Comparison of ENCODE assay signal across 10 cellular contexts in the genomic region with DNA sequence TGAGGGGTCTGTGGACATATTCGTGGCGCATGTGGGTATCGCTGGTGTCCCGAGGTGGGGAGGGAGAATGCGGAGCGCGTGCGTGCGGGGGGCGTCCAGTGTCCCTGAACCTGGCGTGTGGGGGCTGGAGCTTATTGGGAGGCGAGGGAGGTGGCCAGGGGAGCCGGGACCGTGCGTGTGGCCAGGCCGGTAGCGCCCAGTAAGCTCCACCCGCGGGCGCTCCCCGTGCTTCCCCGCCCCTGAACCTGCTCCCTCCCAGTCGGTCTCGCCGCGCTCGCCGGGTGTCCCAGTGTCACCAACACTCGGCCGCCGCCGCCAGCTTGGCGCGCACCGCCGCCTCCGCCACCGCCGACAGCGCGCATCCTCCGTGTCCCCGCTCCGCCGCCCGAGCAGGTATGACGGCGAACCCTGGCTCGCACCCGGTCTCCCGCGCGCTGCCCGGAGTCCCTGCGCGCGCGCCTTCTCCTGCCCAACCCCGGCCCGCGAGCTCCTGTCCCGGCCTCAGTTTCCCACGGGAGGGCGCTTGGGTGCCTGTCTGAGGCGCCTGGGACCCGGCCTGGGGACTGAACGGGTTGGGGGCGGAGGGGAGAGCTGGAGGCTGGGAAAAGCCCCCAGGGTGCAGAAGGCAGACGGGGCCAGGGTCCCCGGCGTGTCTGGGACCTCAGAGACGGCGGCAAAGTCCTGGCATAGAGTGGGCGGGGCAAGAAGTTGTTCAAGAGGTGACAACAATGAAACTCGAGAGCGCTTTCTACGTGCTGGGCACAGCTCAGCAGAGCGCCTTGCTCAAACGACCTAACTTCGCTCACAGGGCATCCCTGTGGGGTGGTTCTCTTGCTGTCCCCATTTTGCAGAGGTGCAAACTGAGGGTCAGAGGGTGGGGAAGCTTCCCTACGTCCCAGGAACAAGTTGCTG. TPM values are rescaled to one million over a fixed set of nuclear protein-coding genes. Genes with fewer than 3 reads are reported as not detected.
DNase-seq lines count a peak whose midpoint lies in the region; ATAC-seq, FAIRE-seq and TF ChIP-seq lines count a peak whose summit lies in the region.
"Had no signal": no experiment of that assay in that cellular context is flagged by ENCODE, and none has a peak within 500 bp of the region (broad histone marks: within the 10 kb centered on the region; RNA-seq: fewer than 3 reads in every experiment).

A gene with protein sequence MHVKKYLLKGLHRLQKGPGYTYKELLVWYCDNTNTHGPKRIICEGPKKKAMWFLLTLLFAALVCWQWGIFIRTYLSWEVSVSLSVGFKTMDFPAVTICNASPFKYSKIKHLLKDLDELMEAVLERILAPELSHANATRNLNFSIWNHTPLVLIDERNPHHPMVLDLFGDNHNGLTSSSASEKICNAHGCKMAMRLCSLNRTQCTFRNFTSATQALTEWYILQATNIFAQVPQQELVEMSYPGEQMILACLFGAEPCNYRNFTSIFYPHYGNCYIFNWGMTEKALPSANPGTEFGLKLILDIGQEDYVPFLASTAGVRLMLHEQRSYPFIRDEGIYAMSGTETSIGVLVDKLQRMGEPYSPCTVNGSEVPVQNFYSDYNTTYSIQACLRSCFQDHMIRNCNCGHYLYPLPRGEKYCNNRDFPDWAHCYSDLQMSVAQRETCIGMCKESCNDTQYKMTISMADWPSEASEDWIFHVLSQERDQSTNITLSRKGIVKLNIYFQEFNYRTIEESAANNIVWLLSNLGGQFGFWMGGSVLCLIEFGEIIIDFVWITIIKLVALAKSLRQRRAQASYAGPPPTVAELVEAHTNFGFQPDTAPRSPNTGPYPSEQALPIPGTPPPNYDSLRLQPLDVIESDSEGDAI (plus strand): TSS at position 258 of the 912 bp plus-strand sequence. CDS start 46,298 bp downstream, outside the sequence.

- H3K27me3 Mint-ChIP-seq in WTC11 (ENCODE audit: low read depth): peaks cover 46% of the 10 kb centered on the region

- H3K27ac ChIP-seq in keratinocyte (ENCODE audit: control insufficient read depth, insufficient read depth, low read length) (no peak within 1 kb of the TSS), transverse colon (peak within 1 kb of the TSS; percentile 65 to 84 (median 70))

- no peaks in the 10 kb centered on the region for H3K9me1 ChIP-seq in keratinocyte (ENCODE audit: control insufficient read depth, extremely low read depth, insufficient read depth, low read length)

- peaks cover 8% of the 10 kb centered on the region for H3K9me3 Mint-ChIP-seq in WTC11

- no peak for TF ChIP-seq EP300 in transverse colon (IDR thresholded peaks at IDR 0.05; ENCODE audit: low read depth)

- TF ChIP-seq POLR2A in transverse colon (IDR thresholded peaks at IDR 0.05): peak; percentile 68

- no peak within 1 kb of the TSS for H3K9ac ChIP-seq in keratinocyte (ENCODE audit: control insufficient read depth, extremely low read depth, insufficient read depth, low read length)

- peak within 1 kb of the TSS; percentile 24 to 33 (median 27) for H3K4me3 ChIP-seq in keratinocyte (ENCODE audit: control insufficient read depth in 2 of 3, extremely low read depth in 1 of 3, insufficient read depth in 2 of 3, low read depth in 1 of 3, low read length in 3 of 3)
- H3K4me3 ChIP-seq in transverse colon: peak within 1 kb of the TSS; percentile 48 to 69 (median 54)

- peaks cover 12% of the 10 kb centered on the region for H3K4me1 Mint-ChIP-seq in WTC11

- in situ Hi-C loops in transverse colon (cut with MboI; ENCODE audit: low pct_ligation_motif_present in 1 of 4, low pct_unique_long_range_greater_than_20kb in 1 of 4, low sequenced_read_pairs in 3 of 4): no loop called here

- H3K9me3 ChIP-seq in keratinocyte (ENCODE audit: control insufficient read depth, low read depth, low read length) (no peaks in the 10 kb centered on the region), transverse colon (no peaks in the 10 kb centered on the region)

- DNase-seq in activated T-cell treated with anti-CD3 and anti-CD28 coated beads for 48 hours (ENCODE audit: low read depth) (peak; percentile 2), WTC11 (ENCODE audit: low spot score) (peak; percentile 58), keratinocyte (ENCODE audit: low read depth, low spot score) (no peak), transverse colon (peak; percentile 86), DMS79 treated with DMSO at 0.1 percent for 48 hours (lab: John Stamatoyannopoulos, UW) (no peak), GOT3 (lab: John Stamatoyannopoulos, UW) (no peak), RKO (ENCODE audit: low spot score) (no peak)
- DNase-seq in activated T-cell treated with anti-CD3 and anti-CD28 coated beads, Interleukin-2, amount 50 U/mL, for 1 hour: no peak
- DNase-seq: DND-41 had no signal

- no peaks in the 10 kb centered on the region for H3K79me2 ChIP-seq in keratinocyte (ENCODE audit: control insufficient read depth, insufficient read depth, low read length)

- dilution Hi-C loops in keratinocyte (cut with MboI; ENCODE audit: extremely low pct_ligation_motif_present, low sequenced_read_pairs): no loop called here

- FAIRE-seq in keratinocyte (lab: Jason Lieb, UNC): no peak
- FAIRE-seq: frontal cortex had no signal

- intact Hi-C loops in transverse colon (cut with DNase I; ENCODE audit: low total_unique reads): no loop called here

- H3K36me3 Mint-ChIP-seq in WTC11: no peaks in the 10 kb centered on the region

- H3K36me3 ChIP-seq in keratinocyte (ENCODE audit: control insufficient read depth in 2 of 2, extremely low read depth in 1 of 2, insufficient read depth in 2 of 2, low read length in 2 of 2) (no peaks in the 10 kb centered on the region), transverse colon (no peaks in the 10 kb centered on the region)

- H3K4me3 Mint-ChIP-seq in WTC11: peak within 1 kb of the TSS; percentile 90

- POLR2A ChIA-PET in WTC11 (lab: Charles Lee): interaction anchor here (0.6 kb wide), 1 partner anchor 144 kb away, joined by 4 read pairs; no protein-coding TSS in a partner anchor

- 3% methylated on average over 43 of the region's 81 CpGs; no CpG with 5 or more reads in 1 of the 2 donors for WGBS in transverse colon (ENCODE audit: low coverage in 1 of 2), 2 donors

- H2AFZ ChIP-seq in keratinocyte (ENCODE audit: control insufficient read depth, low read length): no peak within 1 kb of the TSS

- H3K27ac Mint-ChIP-seq in WTC11: no peak within 1 kb of the TSS; the same call in 1 of the 2 replicates

- peak; percentile 62 for ATAC-seq in WTC11

- H3K27me3 ChIP-seq in keratinocyte (ENCODE audit: control insufficient read depth, extremely low read depth, insufficient read depth, low read length) (peaks cover 33% of the 10 kb centered on the region), transverse colon (peaks cover 23% of the 10 kb centered on the region)

- CTCF ChIA-PET in WTC11 (lab: Charles Lee): interaction anchor here (1.0 to 2.3 kb wide), 10 partner anchors 17 to 403 kb away, joined by 3 to 21 read pairs (median 4); no protein-coding TSS in a partner anchor

- H4K20me1 ChIP-seq in keratinocyte (ENCODE audit: control insufficient read depth, extremely low read depth, insufficient read depth, low read length): no peaks in the 10 kb centered on the region

- TF ChIP-seq CTCF in WTC11 (IDR thresholded peaks at IDR 0.05) (no peak), keratinocyte (optimal IDR thresholded peaks at IDR 0.05 in 1 of 3, IDR thresholded peaks at IDR 0.05 in 1 of 3, conservative IDR thresholded peaks at IDR 0.05 in 1 of 3; ENCODE audit: extremely low read depth in 1 of 3, insufficient read depth in 2 of 3, low read length in 3 of 3) (no peak), transverse colon (IDR thresholded peaks at IDR 0.05) (no peak)

- no peaks in the 10 kb centered on the region for H3K4me1 ChIP-seq in keratinocyte (ENCODE audit: control insufficient read depth, extremely low read depth, insufficient read depth, low read length)
- peaks cover 0 to 10% (median 6%) of the 10 kb centered on the region in 4 donors for H3K4me1 ChIP-seq in transverse colon

- H3K4me2 ChIP-seq in keratinocyte (ENCODE audit: control insufficient read depth, extremely low read depth, insufficient read depth, low read depth, low read length): peak within 1 kb of the TSS; percentile 41

TF ChIP-seq in WTC11, 78 proteins besides CTCF, POLR2A, EP300 and RAD21 (continues in another document):
- TF ChIP-seq, protein P1, sequence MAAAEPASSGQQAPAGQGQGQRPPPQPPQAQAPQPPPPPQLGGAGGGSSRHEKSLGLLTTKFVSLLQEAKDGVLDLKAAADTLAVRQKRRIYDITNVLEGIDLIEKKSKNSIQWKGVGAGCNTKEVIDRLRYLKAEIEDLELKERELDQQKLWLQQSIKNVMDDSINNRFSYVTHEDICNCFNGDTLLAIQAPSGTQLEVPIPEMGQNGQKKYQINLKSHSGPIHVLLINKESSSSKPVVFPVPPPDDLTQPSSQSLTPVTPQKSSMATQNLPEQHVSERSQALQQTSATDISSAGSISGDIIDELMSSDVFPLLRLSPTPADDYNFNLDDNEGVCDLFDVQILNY (CRISPR knock-in tag; IDR thresholded peaks at IDR 0.05): peak; percentile 65; the same call in 1 of the 2 replicates
- 0 out of 2 replicates have a peak, but pooled peaks have one; percentile 40 for TF ChIP-seq ZBTB43 (CRISPR knock-in tag; IDR thresholded peaks at IDR 0.05)

RNA-seq across cellular contexts. Expression of the gene that starts here (rescaled TPM):
- 3.4 to 4.8 TPM (median 3.6 TPM) in 3 replicates for total RNA-seq in WTC11 (2021)
- polyA plus RNA-seq in keratinocyte: 0.92 to 2.8 TPM (median 1.5 TPM) in 3 replicates
- 14.5 TPM for polyA plus RNA-seq in keratinocyte (2011; ENCODE audit: low read depth)
- 1.2 and 1.4 TPM in 2 replicates for polyA plus RNA-seq in keratinocyte (2011; cell fraction: cytosol; rRNA removed)
- polyA plus RNA-seq in keratinocyte (2011; cell fraction: nucleus; rRNA removed): 4.5 and 5.9 TPM in 2 replicates
- polyA plus RNA-seq in keratinocyte (2012; ENCODE audit: low replicate concordance): 1.7 and 29.6 TPM in 2 replicates
- 1.3 to 4.4 TPM (median 2.4 TPM) in 3 replicates for polyA minus RNA-seq in keratinocyte
- 3.3 TPM for polyA minus RNA-seq in keratinocyte (2011; cell fraction: cytosol; rRNA and poly(A)+ RNA removed)
- polyA minus RNA-seq in keratinocyte (2011; cell fraction: nucleus; rRNA and poly(A)+ RNA removed): 2.9 and 4.6 TPM in 2 replicates
- 100 to 1,000 TPM; 142 to 729 (median 556) TPM for total RNA-seq in transverse colon
- total RNA-seq: frontal cortex had no signal

Comparison
In these comparisons a context has a peak if more than half of its experiments do, and no peak if none do; other contexts are left out.
1. RNA of the gene that starts here (total RNA-seq): 142 to 729 TPM in transverse colon; 3.4 to 4.8 TPM in WTC11; every median in the first group is over 10 times any median in the second.
2. DNase-seq: peak in activated T-cell treated with anti-CD3 and anti-CD28 coated beads for 48 hours (single experiment), WTC11 (single experiment) and transverse colon (single experiment); none in activated T-cell treated with anti-CD3 and anti-CD28 coated beads, Interleukin-2, amount 50 U/mL, for 1 hour (single experiment), keratinocyte (single experiment), DMS79 treated with DMSO at 0.1 percent for 48 hours (single experiment), GOT3 (single experiment) and RKO (single experiment).